Comparison of ENCODE assay signal across 8 cellular contexts in genomic region chr10:131997366-131998049, GRCh38. TPM values are rescaled to one million over a fixed set of nuclear protein-coding genes. Genes with fewer than 3 reads are reported as not detected.
DNase-seq lines count a peak whose midpoint lies in the region; ATAC-seq and TF ChIP-seq lines count a peak whose summit lies in the region.

No MANE protein-coding gene starts in this region.

- no peaks in the 10 kb centered on the region for H3K27me3 Mint-ChIP-seq in activated CD4-positive, alpha-beta T cell treated with anti-CD3 and anti-CD28 coated beads for 36 hours

- no peak overlapping the region for H3K9ac ChIP-seq in rectal smooth muscle tissue (ENCODE audit: low read length)

- POLR2A ChIA-PET in RWPE1 (lab: Yijun Ruan, JAX; ENCODE audit: low non-redundant PET): no interaction called here
- POLR2A ChIA-PET in activated CD4-positive, alpha-beta T cell treated with anti-CD3 and anti-CD28 coated beads for 36 hours (lab: Charles Lee): no interaction called here

- no peak for TF ChIP-seq CTCF in RWPE1 (conservative IDR thresholded peaks at IDR 0.05; ENCODE audit: low read depth)

- CTCF ChIA-PET in RWPE1 (lab: Yijun Ruan, JAX): interaction anchor here (2.4 kb wide), 1 partner anchor 26 kb away, joined by 12 read pairs; no protein-coding TSS in a partner anchor
- CTCF ChIA-PET in activated CD4-positive, alpha-beta T cell treated with anti-CD3 and anti-CD28 coated beads for 36 hours (lab: Charles Lee): interaction anchor here (0.6 kb wide), 1 partner anchor 109 kb away, joined by 3 read pairs; no protein-coding TSS in a partner anchor

- no peak overlapping the region for H3K4me3 Mint-ChIP-seq in activated CD4-positive, alpha-beta T cell treated with anti-CD3 and anti-CD28 coated beads for 36 hours

- H3K36me3 ChIP-seq in rectal smooth muscle tissue (ENCODE audit: control insufficient read depth, insufficient read depth, low read length): no peaks in the 10 kb centered on the region

- intact Hi-C loops in activated CD4-positive, alpha-beta T cell treated with anti-CD3 and anti-CD28 coated beads for 36 hours (cut with DNase I, micrococcal nuclease): no loop called here

- H3K27me3 ChIP-seq in rectal smooth muscle tissue (ENCODE audit: control insufficient read depth, insufficient read depth, low read length): no peaks in the 10 kb centered on the region

- no peaks in the 10 kb centered on the region for H3K4me1 Mint-ChIP-seq in activated CD4-positive, alpha-beta T cell treated with anti-CD3 and anti-CD28 coated beads for 36 hours

- DNase-seq in DMS79 treated with DMSO at 0.1 percent for 48 hours (lab: John Stamatoyannopoulos, UW): peak; percentile 38
- DNase-seq in RWPE1 (ENCODE audit: low spot score): peak; percentile 57
- peak; percentile 42 for DNase-seq in foreskin melanocyte
- no peak for DNase-seq in activated CD4-positive, alpha-beta T cell treated with anti-CD3 and anti-CD28 coated beads for 36 hours
- no peak for DNase-seq in NCI-H1930 (lab: John Stamatoyannopoulos, UW)
- DNase-seq in UCSD-AML1 (lab: John Stamatoyannopoulos, UW; ENCODE audit: unreplicated experiment): no peak

- H3K27ac ChIP-seq in RWPE1: peak overlapping the region; percentile 56
- peak overlapping the region; percentile 57 for H3K27ac ChIP-seq in rectal smooth muscle tissue (ENCODE audit: low read depth, low read length)

- no peak overlapping the region for H3K27ac Mint-ChIP-seq in activated CD4-positive, alpha-beta T cell treated with anti-CD3 and anti-CD28 coated beads for 36 hours

- H3K4me1 ChIP-seq in rectal smooth muscle tissue (ENCODE audit: control insufficient read depth, insufficient read depth, low read length): peaks cover 5% of the 10 kb centered on the region

- H3K9me3 Mint-ChIP-seq in activated CD4-positive, alpha-beta T cell treated with anti-CD3 and anti-CD28 coated beads for 36 hours (ENCODE audit: low read depth): no peaks in the 10 kb centered on the region

- no peak for ATAC-seq in activated CD4-positive, alpha-beta T cell treated with anti-CD3 and anti-CD28 coated beads for 36 hours
- no peak for ATAC-seq in HG03097 (IDR thresholded peaks at IDR 0.05; ENCODE audit: low FRiP score, unreplicated experiment)

- no peak overlapping the region for H3K4me3 ChIP-seq in rectal smooth muscle tissue (ENCODE audit: low read length)

- H3K36me3 Mint-ChIP-seq in activated CD4-positive, alpha-beta T cell treated with anti-CD3 and anti-CD28 coated beads for 36 hours (ENCODE audit: low read depth): no peaks in the 10 kb centered on the region

RNA-seq across cellular contexts. Expression of gene BNIP3, which starts 15.8 kb away (rescaled TPM):
- 100 to 1,000 TPM; 200 to 256 TPM for total RNA-seq in activated CD4-positive, alpha-beta T cell treated with anti-CD3 and anti-CD28 coated beads for 36 hours

Comparison
In these comparisons a context has a peak if more than half of its experiments do, and no peak if none do; other contexts are left out.
1. DNase-seq: peak in DMS79 treated with DMSO at 0.1 percent for 48 hours (single experiment), RWPE1 (single experiment) and foreskin melanocyte (single experiment); none in activated CD4-positive, alpha-beta T cell treated with anti-CD3 and anti-CD28 coated beads for 36 hours (single experiment), NCI-H1930 (0 of 2) and UCSD-AML1 (single experiment).